In the genomic region with DNA sequence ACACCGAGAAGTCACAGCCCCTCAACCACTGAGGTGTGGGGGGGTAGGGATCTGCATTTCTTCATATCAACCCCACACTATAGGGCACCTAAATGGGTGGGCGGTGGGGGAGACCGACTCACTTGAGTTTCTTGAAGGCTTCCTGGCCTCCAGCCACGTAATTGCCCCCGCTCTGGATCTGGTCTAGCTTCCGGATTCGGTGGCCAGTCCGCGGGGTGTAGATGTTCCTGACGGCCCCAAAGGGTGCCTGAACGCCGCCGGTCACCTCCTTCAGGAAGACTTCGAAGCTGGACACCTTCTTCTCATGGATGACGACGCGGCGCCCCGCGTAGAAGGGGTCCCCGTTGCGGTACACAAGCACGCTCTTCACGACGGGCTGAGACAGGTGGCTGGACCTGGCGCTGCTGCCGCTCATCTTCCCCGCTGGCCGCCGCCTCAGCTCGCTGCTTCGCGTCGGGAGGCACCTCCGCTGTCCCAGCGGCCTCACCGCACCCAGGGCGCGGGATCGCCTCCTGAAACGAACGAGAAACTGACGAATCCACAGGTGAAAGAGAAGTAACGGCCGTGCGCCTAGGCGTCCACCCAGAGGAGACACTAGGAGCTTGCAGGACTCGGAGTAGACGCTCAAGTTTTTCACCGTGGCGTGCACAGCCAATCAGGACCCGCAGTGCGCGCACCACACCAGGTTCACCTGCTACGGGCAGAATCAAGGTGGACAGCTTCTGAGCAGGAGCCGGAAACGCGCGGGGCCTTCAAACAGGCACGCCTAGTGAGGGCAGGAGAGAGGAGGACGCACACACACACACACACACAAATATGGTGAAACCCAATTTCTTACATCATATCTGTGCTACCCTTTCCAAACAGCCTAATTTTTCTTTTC, we compare ENCODE assay signal across 8 cellular contexts. TPM values are rescaled to one million over a fixed set of nuclear protein-coding genes. Genes with fewer than 3 reads are reported as not detected.
DNase-seq lines count a peak whose midpoint lies in the region; ATAC-seq and TF ChIP-seq lines count a peak whose summit lies in the region.

A gene (minus strand): TSS at position 724 of the 883 bp plus-strand sequence. CDS start 309 bp downstream, at position 415.

- no peaks in the 10 kb centered on the region for H3K9me3 ChIP-seq in CD8-positive, alpha-beta T cell (ENCODE audit: low read length)
- no peaks in the 10 kb centered on the region for H3K9me3 ChIP-seq in right atrium auricular region

- intact Hi-C loops in CD8-positive, alpha-beta T cell (cut with DNase I, micrococcal nuclease), result loop anchor here in 1 of 2 experiments (2.0 kb wide), 1 partner anchor 75 kb away; no protein-coding TSS in a partner anchor
- intact Hi-C loops in sciatic nerve (cut with DNase I), result no loop called here

- H3K27me3 ChIP-seq in CD8-positive, alpha-beta T cell (ENCODE audit: insufficient read depth, low read length), result no peaks in the 10 kb centered on the region
- no peaks in the 10 kb centered on the region for H3K27me3 ChIP-seq in right atrium auricular region

- peak; percentile 29 for ATAC-seq in CD8-positive, alpha-beta T cell
- ATAC-seq in sciatic nerve, result peak; percentile 63
- no peak for ATAC-seq in GM21526 (IDR thresholded peaks at IDR 0.05; ENCODE audit: low FRiP score, unreplicated experiment)

- peaks cover 24% of the 10 kb centered on the region for H3K4me1 Mint-ChIP-seq in CD8-positive, alpha-beta T cell (ENCODE audit: low read depth)
- H3K4me1 Mint-ChIP-seq in activated naive CD8-positive, alpha-beta T cell (ENCODE audit: low read depth), result peaks cover 22% of the 10 kb centered on the region

- H3K27ac ChIP-seq in CD8-positive, alpha-beta T cell (ENCODE audit: low read depth, low read length), result no peak within 1 kb of the TSS
- no peak within 1 kb of the TSS for H3K27ac ChIP-seq in right atrium auricular region

- no peak within 1 kb of the TSS for H3K27ac Mint-ChIP-seq in CD8-positive, alpha-beta T cell
- no peak within 1 kb of the TSS for H3K27ac Mint-ChIP-seq in activated naive CD8-positive, alpha-beta T cell

- DNase-seq in CD8-positive, alpha-beta T cell, result peak in 5 of 7 experiments; percentile 17 to 60 (median 34)
- DNase-seq in NCI-H510A treated with DMSO at 0.1 percent for 48 hours (lab: John Stamatoyannopoulos, UW) (peak; percentile 90), right atrium auricular region (ENCODE audit: low spot score) (no peak), sciatic nerve (ENCODE audit: low spot score) (peak; percentile 58), NCI-H446 (lab: John Stamatoyannopoulos, UW) (no peak), Ammon's horn (ENCODE audit: low spot score) (no peak)

- H3K36me3 Mint-ChIP-seq in CD8-positive, alpha-beta T cell, result no peaks in the 10 kb centered on the region
- H3K36me3 Mint-ChIP-seq in activated naive CD8-positive, alpha-beta T cell, result no peaks in the 10 kb centered on the region

- H3K27me3 Mint-ChIP-seq in CD8-positive, alpha-beta T cell (ENCODE audit: low read depth), result peaks cover 4% of the 10 kb centered on the region
- H3K27me3 Mint-ChIP-seq in activated naive CD8-positive, alpha-beta T cell, result no peaks in the 10 kb centered on the region

- H3K4me3 ChIP-seq in CD8-positive, alpha-beta T cell (ENCODE audit: low read depth, low read length), result peak within 1 kb of the TSS; percentile 54
- peak within 1 kb of the TSS; percentile 19 to 35 for H3K4me3 ChIP-seq in right atrium auricular region

- POLR2A ChIA-PET in CD8-positive, alpha-beta T cell (lab: Charles Lee), result no interaction called here

- H3K4me1 ChIP-seq in CD8-positive, alpha-beta T cell (ENCODE audit: insufficient read depth, low read length), result peaks cover 11% of the 10 kb centered on the region
- peaks cover 0 to 17% of the 10 kb centered on the region in 2 donors for H3K4me1 ChIP-seq in right atrium auricular region

- no peaks in the 10 kb centered on the region for H3K36me3 ChIP-seq in CD8-positive, alpha-beta T cell (ENCODE audit: insufficient read depth, low read length)
- no peaks in the 10 kb centered on the region for H3K36me3 ChIP-seq in right atrium auricular region

- peak within 1 kb of the TSS; percentile 84 for H3K4me3 Mint-ChIP-seq in CD8-positive, alpha-beta T cell
- H3K4me3 Mint-ChIP-seq in activated naive CD8-positive, alpha-beta T cell, result peak within 1 kb of the TSS; percentile 85

- H3K9me3 Mint-ChIP-seq in CD8-positive, alpha-beta T cell, result no peaks in the 10 kb centered on the region
- no peaks in the 10 kb centered on the region for H3K9me3 Mint-ChIP-seq in activated naive CD8-positive, alpha-beta T cell (ENCODE audit: low read depth)

- TF ChIP-seq CTCF in CD8-positive, alpha-beta T cell (IDR thresholded peaks at IDR 0.05), result no peak
- no peak for TF ChIP-seq CTCF in right atrium auricular region (IDR thresholded peaks at IDR 0.05)

- CTCF ChIA-PET in CD8-positive, alpha-beta T cell (lab: Charles Lee), result no interaction called here

RNA-seq across cellular contexts. Expression of the gene that starts here (rescaled TPM):
- total RNA-seq in CD8-positive, alpha-beta T cell, result not detected
- total RNA-seq in right atrium auricular region (not detected), sciatic nerve (not detected)

Comparison
In these comparisons a context has a peak if more than half of its experiments do, and no peak if none do; other contexts are left out.
1. Peak in DNase-seq, ATAC-seq and H3K4me3 ChIP-seq in CD8-positive, alpha-beta T cell; RNA of the gene not detected or under 1 TPM.
2. Peak in DNase-seq and ATAC-seq in sciatic nerve; RNA of the gene not detected or under 1 TPM.